8 cellular contexts compared by ENCODE assay signal in the genomic region with DNA sequence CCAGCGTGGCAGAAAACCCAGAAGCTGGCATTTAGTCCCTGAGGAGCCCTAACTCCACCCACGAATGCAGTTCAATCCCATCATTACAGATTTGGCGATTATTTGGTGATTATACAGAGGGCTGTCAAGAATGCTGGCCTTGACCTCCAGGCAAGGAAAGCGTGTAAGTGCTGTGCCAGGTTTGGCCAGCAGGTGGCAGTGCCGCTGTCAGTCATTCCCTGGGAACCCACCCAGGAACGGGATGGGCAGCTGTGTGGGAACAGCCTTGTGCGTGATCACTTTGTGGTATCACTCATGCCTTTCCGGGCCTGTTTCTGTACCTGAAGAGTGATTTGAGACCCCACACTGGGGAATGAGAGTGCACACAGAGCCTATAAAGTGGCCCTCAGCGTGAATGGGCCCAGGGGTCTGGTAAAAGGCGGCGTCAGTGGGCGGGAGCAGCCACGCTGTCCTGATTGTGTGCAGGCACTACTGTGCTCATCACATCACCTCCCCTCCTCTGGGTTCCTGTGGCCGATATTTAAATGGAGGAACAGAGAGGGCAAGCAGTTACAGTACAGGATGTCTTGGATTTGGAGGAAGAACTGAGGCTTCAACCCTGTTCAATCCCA.
A peak's percentile ranks its signal among the peaks of the same experiment; 100 is the strongest.
DNase-seq lines count a peak whose midpoint lies in the region; ATAC-seq and TF ChIP-seq lines count a peak whose summit lies in the region.

No MANE protein-coding gene starts in this region.

- TF ChIP-seq CTCF in GM06990 (IDR thresholded peaks at IDR 0.05; ENCODE audit: insufficient read depth, low read length, poor library complexity, severe bottlenecking) = peak; percentile 98

- H3K36me3 ChIP-seq in GM06990 (ENCODE audit: control insufficient read depth, insufficient read depth, low read length) = no peaks in the 10 kb centered on the region

- H3K27me3 ChIP-seq in GM06990 (replicated peaks; ENCODE audit: control insufficient read depth, insufficient read depth, low read length) = no peaks in the 10 kb centered on the region; the same call in 1 of the 2 replicates

- ATAC-seq in HG03045 (IDR thresholded peaks at IDR 0.05; ENCODE audit: unreplicated experiment) = no peak

- DNase-seq in GM06990 (ENCODE audit: extremely low read depth, insufficient read length) (no peak), LoVo (ENCODE audit: low spot score) (peak; percentile 53), dermis microvascular lymphatic vessel endothelial cell (ENCODE audit: low read depth in 2 of 2) (peak; percentile 7 to 48), medulla oblongata (ENCODE audit: extremely low spot score) (peak; percentile 54), DMS114 treated with DMSO at 0.1 percent for 48 hours (lab: John Stamatoyannopoulos, UW; ENCODE audit: unreplicated experiment) (no peak)
- peak; percentile 73 to 77 for DNase-seq in activated CD4-positive, alpha-beta T cell treated with anti-CD3 and anti-CD28 coated beads, Interleukin-2, amount 50 U/mL, for 48 hours
- peak; percentile 20 to 26 for DNase-seq in stimulated activated CD8-positive, alpha-beta memory T cell treated with anti-CD3 and anti-CD28 coated beads, Interleukin-4, amount 100 ng/mL, for 1 hour (ENCODE audit: low read depth in 2 of 2, low spot score in 1 of 2)

- no peak overlapping the region for H3K4me3 ChIP-seq in GM06990 (replicated peaks; ENCODE audit: low read depth, low read length)

Comparison
In these comparisons a context has a peak if more than half of its experiments do, and no peak if none do; other contexts are left out.
1. DNase-seq: peak in LoVo (single experiment), activated CD4-positive, alpha-beta T cell treated with anti-CD3 and anti-CD28 coated beads, Interleukin-2, amount 50 U/mL, for 48 hours (2 of 2), dermis microvascular lymphatic vessel endothelial cell (2 of 2), medulla oblongata (single experiment) and stimulated activated CD8-positive, alpha-beta memory T cell treated with anti-CD3 and anti-CD28 coated beads, Interleukin-4, amount 100 ng/mL, for 1 hour (2 of 2); none in GM06990 (single experiment) and DMS114 treated with DMSO at 0.1 percent for 48 hours (single experiment).